ENCODE assay signal across 1 cellular context in genomic region chr7:35255417-35255798, GRCh38.
TF ChIP-seq lines count a peak whose summit lies in the region.

No MANE protein-coding gene starts in this region.

TF ChIP-seq in H1, 55 proteins besides CTCF, POLR2A, EP300 and RAD21:
- peak; percentile 71 for TF ChIP-seq EZH2 (IDR thresholded peaks at IDR 0.05; ENCODE audit: low read depth, low read length, severe bottlenecking)
- TF ChIP-seq EGR1 (IDR thresholded peaks at IDR 0.05; ENCODE audit: borderline replicate concordance, low read depth, low read length), result no peak
- TF ChIP-seq TAF1 (IDR thresholded peaks at IDR 0.05; ENCODE audit: low read depth, low read length), result no peak
- TF ChIP-seq HDAC2 (IDR thresholded peaks at IDR 0.05; ENCODE audit: borderline replicate concordance in 1 of 2, low read depth in 2 of 2, low read length in 2 of 2), result no peak
- TF ChIP-seq KDM1A (IDR thresholded peaks at IDR 0.05; ENCODE audit: borderline replicate concordance, low read length), result no peak
- no peak for TF ChIP-seq POU5F1 (IDR thresholded peaks at IDR 0.05; ENCODE audit: low read depth, low read length)
- peak; percentile 97 for TF ChIP-seq RNF2 (IDR thresholded peaks at IDR 0.05; ENCODE audit: borderline replicate concordance, low read depth, low read length, missing control alignments, poor library complexity, severe bottlenecking)
